12 cellular contexts compared by ENCODE assay signal in genomic region chr14:90402009-90402408, GRCh38. TPM values are rescaled to one million over a fixed set of nuclear protein-coding genes. Genes with fewer than 3 reads are reported as not detected.
DNase-seq lines count a peak whose midpoint lies in the region; ATAC-seq and TF ChIP-seq lines count a peak whose summit lies in the region.
"Had no signal": no experiment of that assay in that cellular context is flagged by ENCODE, and none has a peak within 500 bp of the region (broad histone marks: within the 10 kb centered on the region; RNA-seq: fewer than 3 reads in every experiment).

No MANE protein-coding gene starts in this region.

- H3K4me3 ChIP-seq in BLaER1 (peak overlapping the region; percentile 56), HL-60 (replicated peaks; ENCODE audit: insufficient read depth, low read length) (no peak overlapping the region), MM.1S (ENCODE audit: low read length) (no peak overlapping the region)

- peaks cover 68% of the 10 kb centered on the region for H3K36me3 ChIP-seq in BLaER1
- H3K36me3 ChIP-seq in MM.1S (replicated peaks; ENCODE audit: insufficient read depth, low read length) = peaks cover 3% of the 10 kb centered on the region; the same call in 1 of the 2 replicates

- H3F3A ChIP-seq in MM.1S (ENCODE audit: insufficient read depth, low read length) = 0 out of 2 replicates have a peak, but pooled peaks cover 7% of the 10 kb centered on the region

- DNase-seq in HL-60 (ENCODE audit: low read depth in 1 of 2, low spot score in 1 of 2) = peak; percentile 47 to 86
- DNase-seq in activated naive CD8-positive, alpha-beta T cell treated with anti-CD3 and anti-CD28 coated beads for 36 hours = no peak
- DNase-seq in natural killer cell = no peak
- DNase-seq in GM10248 (ENCODE audit: extremely low spot score) = no peak
- DNase-seq in G401 (ENCODE audit: low spot score) = no peak
- no peak for DNase-seq in MM.1S
- no peak for DNase-seq in WTC11 (ENCODE audit: low spot score)
- DNase-seq: C1 segment of cervical spinal cord; GF-D8; NCI-H1436; stimulated activated CD4-positive, alpha-beta T cell treated with anti-CD3 and anti-CD28 coated beads, Interleukin-2, amount 100 ng/mL, for 48 hours had no signal

- peaks cover 2% of the 10 kb centered on the region for H3K27me3 Mint-ChIP-seq in activated naive CD8-positive, alpha-beta T cell treated with anti-CD3 and anti-CD28 coated beads for 36 hours
- H3K27me3 Mint-ChIP-seq in natural killer cell (ENCODE audit: low read depth in 2 of 2) = no peaks in the 10 kb centered on the region
- H3K27me3 Mint-ChIP-seq in WTC11 (ENCODE audit: low read depth) = no peaks in the 10 kb centered on the region

- H3K27me3 ChIP-seq in BLaER1 (no peaks in the 10 kb centered on the region), HL-60 (ENCODE audit: insufficient read depth, poor library complexity, severe bottlenecking) (no peaks in the 10 kb centered on the region), MM.1S (replicated peaks; ENCODE audit: insufficient read depth, low read length) (no peaks in the 10 kb centered on the region)

- peak overlapping the region; percentile 78 for H3K27ac ChIP-seq in BLaER1
- no peak overlapping the region for H3K27ac ChIP-seq in HL-60 (replicated peaks)
- no peak overlapping the region for H3K27ac ChIP-seq in MM.1S (ENCODE audit: low read length)

- peaks cover 80% of the 10 kb centered on the region for H3K4me1 Mint-ChIP-seq in activated naive CD8-positive, alpha-beta T cell treated with anti-CD3 and anti-CD28 coated beads for 36 hours
- H3K4me1 Mint-ChIP-seq in natural killer cell (peaks cover 75 to 78% of the 10 kb centered on the region in 2 donors), WTC11 (peaks cover 34% of the 10 kb centered on the region)

- no peak for ATAC-seq in natural killer cell
- no peak for ATAC-seq in WTC11

- H3K36me3 Mint-ChIP-seq in activated naive CD8-positive, alpha-beta T cell treated with anti-CD3 and anti-CD28 coated beads for 36 hours = peaks cover 72% of the 10 kb centered on the region
- H3K36me3 Mint-ChIP-seq in natural killer cell = peaks cover 49% of the 10 kb centered on the region
- peaks cover 64% of the 10 kb centered on the region for H3K36me3 Mint-ChIP-seq in WTC11

- no peak for TF ChIP-seq CTCF in HL-60 (IDR thresholded peaks at IDR 0.05; ENCODE audit: insufficient read depth, low read length)
- TF ChIP-seq CTCF in natural killer cell (IDR thresholded peaks at IDR 0.05) = no peak
- no peak for TF ChIP-seq CTCF in GM10248 (IDR thresholded peaks at IDR 0.05; ENCODE audit: control extremely low read depth, extremely low read depth, low read depth, missing control alignments)
- TF ChIP-seq CTCF in MM.1S (IDR thresholded peaks at IDR 0.05; ENCODE audit: low read length) = no peak
- TF ChIP-seq CTCF in WTC11 (IDR thresholded peaks at IDR 0.05) = no peak

- CTCF ChIA-PET in GM10248 (lab: Yijun Ruan, JAX) = interaction anchor here (2.9 to 5.0 kb wide), 4 partner anchors 12 to 357 kb away, joined by 18 to 41 read pairs (median 30); no protein-coding TSS in a partner anchor
- CTCF ChIA-PET in WTC11 (lab: Charles Lee) = no interaction called here

- peaks cover 26% of the 10 kb centered on the region for H3K79me2 ChIP-seq in MM.1S (ENCODE audit: low read length)

- POLR2A ChIA-PET in GM10248 (lab: Yijun Ruan, JAX) (no interaction called here), WTC11 (lab: Charles Lee) (interaction anchor here (1.0 kb wide), 1 partner anchor 52 kb away, joined by 3 read pairs; no protein-coding TSS in a partner anchor)

- intact Hi-C loops in natural killer cell (cut with micrococcal nuclease) = no loop called here

- H3K4me1 ChIP-seq in BLaER1 (peaks cover 80% of the 10 kb centered on the region), MM.1S (ENCODE audit: low read length) (no peaks in the 10 kb centered on the region)

- H3K9ac ChIP-seq in BLaER1 (peak overlapping the region; percentile 71), MM.1S (ENCODE audit: low read length) (no peak overlapping the region)

- H3K9me2 ChIP-seq in MM.1S (replicated peaks; ENCODE audit: insufficient read depth, low read length) = no peaks in the 10 kb centered on the region

- H4K20me1 ChIP-seq in BLaER1 (peaks cover 90% of the 10 kb centered on the region), MM.1S (ENCODE audit: insufficient read depth, low read length) (no peaks in the 10 kb centered on the region; the same call in 1 of the 2 replicates)

- H3K9me3 Mint-ChIP-seq in activated naive CD8-positive, alpha-beta T cell treated with anti-CD3 and anti-CD28 coated beads for 36 hours = no peaks in the 10 kb centered on the region
- H3K9me3 Mint-ChIP-seq in natural killer cell = no peaks in the 10 kb centered on the region
- no peaks in the 10 kb centered on the region for H3K9me3 Mint-ChIP-seq in WTC11

- H3K4me2 ChIP-seq in BLaER1 = peak overlapping the region; percentile 84
- H3K4me2 ChIP-seq in MM.1S (ENCODE audit: low read depth, low read length) = no peak overlapping the region

- in situ Hi-C loops in G401 (cut with HindIII; ENCODE audit: low sequenced_read_pairs) = no loop called here

- H3K9me3 ChIP-seq in BLaER1 (no peaks in the 10 kb centered on the region), MM.1S (replicated peaks; ENCODE audit: insufficient read depth, low read length) (no peaks in the 10 kb centered on the region)

- peak overlapping the region; percentile 98 for H3K27ac Mint-ChIP-seq in activated naive CD8-positive, alpha-beta T cell treated with anti-CD3 and anti-CD28 coated beads for 36 hours
- H3K27ac Mint-ChIP-seq in natural killer cell (peak overlapping the region; percentile 95 to 96), WTC11 (no peak overlapping the region)

- peak overlapping the region; percentile 29 for H3K4me3 Mint-ChIP-seq in activated naive CD8-positive, alpha-beta T cell treated with anti-CD3 and anti-CD28 coated beads for 36 hours
- peak overlapping the region; percentile 91 for H3K4me3 Mint-ChIP-seq in natural killer cell
- H3K4me3 Mint-ChIP-seq in WTC11 = no peak overlapping the region

- no peak overlapping the region for H2AFZ ChIP-seq in MM.1S (ENCODE audit: low read length)

TF ChIP-seq in WTC11, 78 proteins besides CTCF, POLR2A, EP300 and RAD21 (continues in another document):
- TF ChIP-seq FOXP4 (CRISPR knock-in tag; IDR thresholded peaks at IDR 0.05) (no peak), CBFB (CRISPR knock-in tag; IDR thresholded peaks at IDR 0.05; ENCODE audit: low read depth) (no peak), SP1 (CRISPR knock-in tag; conservative IDR thresholded peaks at IDR 0.05) (no peak), PREB (CRISPR knock-in tag; IDR thresholded peaks at IDR 0.05; ENCODE audit: borderline replicate concordance) (no peak), HMGXB4 (CRISPR knock-in tag; IDR thresholded peaks at IDR 0.05) (no peak)

RNA-seq across cellular contexts. Expression of gene CALM1, which starts 5.2 kb away (rescaled TPM):
- 100 to 1,000 TPM; 437 to 439 TPM for total RNA-seq in activated naive CD8-positive, alpha-beta T cell treated with anti-CD3 and anti-CD28 coated beads for 36 hours
- total RNA-seq in natural killer cell (1,000 to 10,000 TPM in 1 of 3 donors, 100 to 1,000 TPM in 2; 868 to 1,074 (median 907) TPM), WTC11 (2021) (338 to 373 TPM (median 350 TPM) in 3 replicates)
- total RNA-seq in G401 (2014; rRNA removed; shearing (Covaris generic)) = 159 and 239 TPM in 2 replicates

Comparison
In these comparisons a context has a peak if more than half of its experiments do, and no peak if none do; other contexts are left out.
1. DNase-seq: peak in HL-60 (2 of 2); none in activated naive CD8-positive, alpha-beta T cell treated with anti-CD3 and anti-CD28 coated beads for 36 hours (single experiment), natural killer cell (single experiment), GM10248 (single experiment), G401 (single experiment), MM.1S (single experiment) and WTC11 (single experiment).